Comparison of ENCODE assay signal across 1 cellular context in the genomic region with DNA sequence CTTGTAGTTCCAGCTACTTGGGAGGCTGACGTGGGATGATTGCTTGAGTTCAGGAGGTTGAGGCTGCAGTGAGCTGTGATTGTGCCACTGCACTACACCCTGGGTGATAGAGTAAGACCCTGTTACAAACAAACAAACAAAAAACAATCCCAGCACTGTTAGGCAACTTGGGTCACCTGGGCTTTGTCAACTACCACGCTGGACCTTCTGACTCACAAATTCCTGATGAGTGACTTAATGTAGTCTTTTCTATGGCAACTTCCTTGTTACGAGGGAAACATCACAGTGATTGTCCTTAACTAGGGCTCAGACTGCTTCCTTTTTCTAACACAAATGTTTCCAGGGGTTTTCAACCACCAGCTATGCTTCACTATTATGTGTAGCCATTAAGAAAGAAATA.
TF ChIP-seq lines count a peak whose summit lies in the region.

No MANE protein-coding gene starts in this region.

TF ChIP-seq in GM23338, 12 proteins besides CTCF, POLR2A, EP300 and RAD21 (continued from another document):
- TF ChIP-seq, protein P1, sequence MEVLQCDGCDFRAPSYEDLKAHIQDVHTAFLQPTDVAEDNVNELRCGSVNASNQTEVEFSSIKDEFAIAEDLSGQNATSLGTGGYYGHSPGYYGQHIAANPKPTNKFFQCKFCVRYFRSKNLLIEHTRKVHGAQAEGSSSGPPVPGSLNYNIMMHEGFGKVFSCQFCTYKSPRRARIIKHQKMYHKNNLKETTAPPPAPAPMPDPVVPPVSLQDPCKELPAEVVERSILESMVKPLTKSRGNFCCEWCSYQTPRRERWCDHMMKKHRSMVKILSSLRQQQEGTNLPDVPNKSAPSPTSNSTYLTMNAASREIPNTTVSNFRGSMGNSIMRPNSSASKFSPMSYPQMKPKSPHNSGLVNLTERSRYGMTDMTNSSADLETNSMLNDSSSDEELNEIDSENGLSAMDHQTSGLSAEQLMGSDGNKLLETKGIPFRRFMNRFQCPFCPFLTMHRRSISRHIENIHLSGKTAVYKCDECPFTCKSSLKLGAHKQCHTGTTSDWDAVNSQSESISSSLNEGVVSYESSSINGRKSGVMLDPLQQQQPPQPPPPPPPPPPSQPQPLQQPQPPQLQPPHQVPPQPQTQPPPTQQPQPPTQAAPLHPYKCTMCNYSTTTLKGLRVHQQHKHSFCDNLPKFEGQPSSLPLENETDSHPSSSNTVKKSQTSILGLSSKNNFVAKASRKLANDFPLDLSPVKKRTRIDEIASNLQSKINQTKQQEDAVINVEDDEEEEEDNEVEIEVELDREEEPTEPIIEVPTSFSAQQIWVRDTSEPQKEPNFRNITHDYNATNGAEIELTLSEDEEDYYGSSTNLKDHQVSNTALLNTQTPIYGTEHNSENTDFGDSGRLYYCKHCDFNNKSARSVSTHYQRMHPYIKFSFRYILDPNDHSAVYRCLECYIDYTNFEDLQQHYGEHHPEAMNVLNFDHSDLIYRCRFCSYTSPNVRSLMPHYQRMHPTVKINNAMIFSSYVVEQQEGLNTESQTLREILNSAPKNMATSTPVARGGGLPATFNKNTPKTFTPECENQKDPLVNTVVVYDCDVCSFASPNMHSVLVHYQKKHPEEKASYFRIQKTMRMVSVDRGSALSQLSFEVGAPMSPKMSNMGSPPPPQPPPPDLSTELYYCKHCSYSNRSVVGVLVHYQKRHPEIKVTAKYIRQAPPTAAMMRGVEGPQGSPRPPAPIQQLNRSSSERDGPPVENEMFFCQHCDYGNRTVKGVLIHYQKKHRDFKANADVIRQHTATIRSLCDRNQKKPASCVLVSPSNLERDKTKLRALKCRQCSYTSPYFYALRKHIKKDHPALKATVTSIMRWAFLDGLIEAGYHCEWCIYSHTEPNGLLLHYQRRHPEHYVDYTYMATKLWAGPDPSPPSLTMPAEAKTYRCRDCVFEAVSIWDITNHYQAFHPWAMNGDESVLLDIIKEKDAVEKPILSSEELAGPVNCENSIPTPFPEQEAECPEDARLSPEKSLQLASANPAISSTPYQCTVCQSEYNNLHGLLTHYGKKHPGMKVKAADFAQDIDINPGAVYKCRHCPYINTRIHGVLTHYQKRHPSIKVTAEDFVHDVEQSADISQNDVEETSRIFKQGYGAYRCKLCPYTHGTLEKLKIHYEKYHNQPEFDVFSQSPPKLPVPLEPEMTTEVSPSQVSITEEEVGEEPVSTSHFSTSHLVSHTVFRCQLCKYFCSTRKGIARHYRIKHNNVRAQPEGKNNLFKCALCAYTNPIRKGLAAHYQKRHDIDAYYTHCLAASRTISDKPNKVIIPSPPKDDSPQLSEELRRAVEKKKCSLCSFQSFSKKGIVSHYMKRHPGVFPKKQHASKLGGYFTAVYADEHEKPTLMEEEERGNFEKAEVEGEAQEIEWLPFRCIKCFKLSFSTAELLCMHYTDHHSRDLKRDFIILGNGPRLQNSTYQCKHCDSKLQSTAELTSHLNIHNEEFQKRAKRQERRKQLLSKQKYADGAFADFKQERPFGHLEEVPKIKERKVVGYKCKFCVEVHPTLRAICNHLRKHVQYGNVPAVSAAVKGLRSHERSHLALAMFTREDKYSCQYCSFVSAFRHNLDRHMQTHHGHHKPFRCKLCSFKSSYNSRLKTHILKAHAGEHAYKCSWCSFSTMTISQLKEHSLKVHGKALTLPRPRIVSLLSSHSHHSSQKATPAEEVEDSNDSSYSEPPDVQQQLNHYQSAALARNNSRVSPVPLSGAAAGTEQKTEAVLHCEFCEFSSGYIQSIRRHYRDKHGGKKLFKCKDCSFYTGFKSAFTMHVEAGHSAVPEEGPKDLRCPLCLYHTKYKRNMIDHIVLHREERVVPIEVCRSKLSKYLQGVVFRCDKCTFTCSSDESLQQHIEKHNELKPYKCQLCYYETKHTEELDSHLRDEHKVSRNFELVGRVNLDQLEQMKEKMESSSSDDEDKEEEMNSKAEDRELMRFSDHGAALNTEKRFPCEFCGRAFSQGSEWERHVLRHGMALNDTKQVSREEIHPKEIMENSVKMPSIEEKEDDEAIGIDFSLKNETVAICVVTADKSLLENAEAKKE (CRISPR knock-in tag; IDR thresholded peaks at IDR 0.05), result no peak
